13 cellular contexts compared by ENCODE assay signal in the genomic region with DNA sequence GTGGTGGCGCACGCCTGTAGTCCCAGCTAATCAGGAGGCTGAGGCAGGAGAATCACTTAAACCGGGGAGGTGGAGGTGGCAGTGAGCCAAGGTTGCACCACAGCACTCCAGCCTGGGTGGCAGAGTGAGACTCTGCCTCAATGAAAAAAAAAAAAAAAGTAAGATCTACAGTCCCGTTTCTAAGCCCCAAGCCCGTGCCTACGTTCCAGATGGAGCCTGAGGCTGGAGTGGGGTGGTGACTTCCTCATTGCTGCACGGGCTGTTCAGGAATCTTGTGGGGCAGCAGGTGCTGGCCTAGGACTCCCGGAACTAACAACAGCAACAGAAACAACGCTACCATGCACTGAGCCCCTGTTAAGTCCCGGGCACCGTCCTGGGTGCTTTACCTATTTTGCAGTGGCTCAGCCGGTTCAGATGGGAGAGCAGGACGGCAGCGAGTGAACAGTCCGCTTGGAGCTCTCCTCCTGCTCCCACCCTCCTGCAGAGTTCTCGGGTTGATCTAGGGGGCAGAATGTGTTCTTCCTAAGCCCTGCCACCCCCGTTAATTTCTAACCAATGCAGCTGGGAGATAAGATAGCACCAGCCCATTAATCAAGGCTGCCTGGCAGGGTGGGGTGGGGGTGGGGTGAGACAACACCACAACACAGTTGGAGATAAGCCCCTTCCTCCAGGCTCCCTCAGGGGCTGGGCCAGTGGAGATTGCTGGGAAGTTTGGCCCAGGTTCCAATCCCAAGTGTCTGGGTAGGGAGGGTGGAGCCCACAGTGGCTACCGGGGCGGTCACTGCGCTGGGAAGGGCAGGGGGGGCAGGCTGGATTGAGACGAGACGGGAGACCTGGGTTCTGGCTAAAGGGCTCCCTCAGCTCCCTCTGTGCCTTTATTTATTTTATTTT. TPM values are rescaled to one million over a fixed set of nuclear protein-coding genes. Genes with fewer than 3 reads are reported as not detected.
DNase-seq lines count a peak whose midpoint lies in the region; ATAC-seq and TF ChIP-seq lines count a peak whose summit lies in the region.
"Had no signal": no experiment of that assay in that cellular context is flagged by ENCODE, and none has a peak within 500 bp of the region (broad histone marks: within the 10 kb centered on the region; RNA-seq: fewer than 3 reads in every experiment).

No MANE protein-coding gene starts in this region.

- no peaks in the 10 kb centered on the region for H3K36me3 ChIP-seq in stomach
- H3K36me3 ChIP-seq: tibial nerve had no signal

- peaks cover 0 to 42% (median 3%) of the 10 kb centered on the region in 3 donors for H3K27me3 ChIP-seq in stomach

- H3K9me3 ChIP-seq in stomach: no peaks in the 10 kb centered on the region
- H3K9me3 ChIP-seq: tibial nerve had no signal

- DNase-seq in NCI-H69 (lab: John Stamatoyannopoulos, UW) (peak; percentile 26), choroid plexus epithelial cell (ENCODE audit: low read depth) (peak; percentile 13), left kidney (ENCODE audit: low read depth, low spot score) (peak; percentile 71), stomach (peak; percentile 61), NCI-H1436 treated with DMSO at 0.1 percent for 48 hours (lab: John Stamatoyannopoulos, UW) (no peak)
- no peak for DNase-seq in activated CD4-positive, CD25-positive, alpha-beta regulatory T cell treated with anti-CD3 and anti-CD28 coated beads, Interleukin-2, amount 50 U/mL, for 72 hours
- no peak for DNase-seq in activated CD8-positive, alpha-beta memory T cell treated with anti-CD3 and anti-CD28 coated beads, Interleukin-2, amount 50 U/mL, for 48 hours
- DNase-seq: DND-41, NCI-H2107, SHP77 had no signal

- intact Hi-C loops in stomach (cut with DNase I; ENCODE audit: low total_unique reads): no loop called here

- TF ChIP-seq EP300 in stomach (IDR thresholded peaks at IDR 0.05): no peak

- no peak for ATAC-seq in GM21360 (IDR thresholded peaks at IDR 0.05; ENCODE audit: unreplicated experiment)

- TF ChIP-seq CTCF in choroid plexus epithelial cell (conservative IDR thresholded peaks at IDR 0.05; ENCODE audit: low read depth, low read length) (no peak), stomach (IDR thresholded peaks at IDR 0.05) (no peak)

- H3K4me3 ChIP-seq in choroid plexus epithelial cell (ENCODE audit: low read depth, low read length) (no peak overlapping the region), stomach (peak overlapping the region; percentile 2 to 22 (median 12))
- H3K4me3 ChIP-seq: tibial nerve had no signal

- H3K4me1 ChIP-seq in stomach: peaks cover 0 to 21% (median 15%) of the 10 kb centered on the region in 4 donors
- H3K4me1 ChIP-seq: parathyroid adenoma had no signal

- 10 to 13% (median 11%) methylated on average over 21 to 22 of the region's 22 CpGs for WGBS in stomach, 5 donors

- TF ChIP-seq POLR2A in stomach (IDR thresholded peaks at IDR 0.05): no peak

- peak overlapping the region; percentile 28 to 75 (median 60) for H3K27ac ChIP-seq in stomach
- H3K27ac ChIP-seq: parathyroid adenoma had no signal

RNA-seq across cellular contexts. Expression of gene SFRP5, which starts 17.0 kb away (rescaled TPM):
- 1 to 10 TPM in 3 of 5 donors, under 1 TPM in 1, not detected in 1; 0.45 to 4.6 (median 2.1) TPM for total RNA-seq in stomach
- polyA plus RNA-seq in stomach: 1 to 10 TPM in 2 of 3 donors, under 1 TPM in 1; 0.75 to 8.4 (median 2.1) TPM

RNA-seq across cellular contexts. Expression of gene ZFYVE27, which starts 51.9 kb away (rescaled TPM):
- total RNA-seq in stomach: 10 to 100 TPM in 4 of 5 donors, 1 to 10 TPM in 1; 6.7 to 77.1 (median 25.2) TPM
- 10 to 100 TPM in 1 of 3 donors, 1 to 10 TPM in 2; 4.3 to 16.3 (median 7.6) TPM for polyA plus RNA-seq in stomach

Comparison
In these comparisons a context has a peak if more than half of its experiments do, and no peak if none do; other contexts are left out.
1. DNase-seq: peak in NCI-H69 (single experiment), choroid plexus epithelial cell (single experiment), left kidney (single experiment) and stomach (single experiment); none in activated CD4-positive, CD25-positive, alpha-beta regulatory T cell treated with anti-CD3 and anti-CD28 coated beads, Interleukin-2, amount 50 U/mL, for 72 hours (single experiment), activated CD8-positive, alpha-beta memory T cell treated with anti-CD3 and anti-CD28 coated beads, Interleukin-2, amount 50 U/mL, for 48 hours (single experiment) and NCI-H1436 treated with DMSO at 0.1 percent for 48 hours (single experiment).